20 cellular contexts compared by ENCODE assay signal in genomic region chr9:121963542-121963995, GRCh38.
A peak's percentile ranks its signal among the peaks of the same experiment; 100 is the strongest.
DNase-seq lines count a peak whose midpoint lies in the region; FAIRE-seq and TF ChIP-seq lines count a peak whose summit lies in the region.
"Had no signal": no experiment of that assay in that cellular context is flagged by ENCODE, and none has a peak within 500 bp of the region (broad histone marks: within the 10 kb centered on the region; RNA-seq: fewer than 3 reads in every experiment).

No MANE protein-coding gene starts in this region.

- H2AFZ ChIP-seq in PC-9 = peak overlapping the region; percentile 61; the same call in 1 of the 2 replicates
- no peak overlapping the region for H2AFZ ChIP-seq in trophoblast cell (ENCODE audit: insufficient read depth, low read length, poor library complexity)

- H3K36me3 ChIP-seq in PC-9 (ENCODE audit: low read depth) = no peaks in the 10 kb centered on the region
- H3K36me3 ChIP-seq in trophoblast cell (ENCODE audit: control insufficient read depth in 1 of 2, insufficient read depth in 2 of 2, low read length in 2 of 2) = no peaks in the 10 kb centered on the region
- H3K36me3 ChIP-seq in tibial artery = peaks cover 0 to 7% (median 0%) of the 10 kb centered on the region in 3 donors
- H3K36me3 ChIP-seq: BLaER1 treated with 17β-estradiol and CSF1 and Interleukin-3, amounts not matched to agents 10 nM and 100 nM; gastrocnemius medialis; neutrophil; vagina had no signal

- no peak for TF ChIP-seq POLR2A in H54 (IDR thresholded peaks at IDR 0.05; ENCODE audit: low read depth, low read length)

- H3K4me2 ChIP-seq in PC-9 (peak overlapping the region; percentile 77), trophoblast cell (ENCODE audit: low read length) (no peak overlapping the region)
- H3K4me2 ChIP-seq: BLaER1 treated with 17β-estradiol and CSF1 and Interleukin-3, amounts not matched to agents 10 nM and 100 nM had no signal

- H3K27ac ChIP-seq in PC-9 = peak overlapping the region; percentile 92
- H3K27ac ChIP-seq in trophoblast cell (ENCODE audit: low read depth, low read length) = no peak overlapping the region
- H3K27ac ChIP-seq in tibial artery = no peak overlapping the region
- H3K27ac ChIP-seq: BLaER1 treated with 17β-estradiol and CSF1 and Interleukin-3, amounts not matched to agents 10 nM and 100 nM; gastrocnemius medialis; neutrophil; skin epidermis; vagina had no signal

- POLR2A ChIA-PET in PC-9 (lab: Charles Lee; ENCODE audit: unreplicated experiment) = interaction anchor here (0.5 to 0.6 kb wide), 2 partner anchors 58 to 365 kb away, joined by 3 to 5 read pairs; no protein-coding TSS in a partner anchor

- H3K14ac ChIP-seq in trophoblast cell (ENCODE audit: low read length) = no peak overlapping the region

- H3K4me1 ChIP-seq in PC-9 (replicated peaks; ENCODE audit: insufficient read depth) = peaks cover 30% of the 10 kb centered on the region
- H3K4me1 ChIP-seq in trophoblast cell (ENCODE audit: control insufficient read depth in 1 of 2, insufficient read depth in 2 of 2, low read length in 2 of 2) = peaks cover 0 to 2% of the 10 kb centered on the region in 2 experiments
- no peaks in the 10 kb centered on the region for H3K4me1 ChIP-seq in tibial artery
- H3K4me1 ChIP-seq: gastrocnemius medialis, vagina had no signal

- H3K79me2 ChIP-seq in PC-9 (ENCODE audit: low read depth) (no peaks in the 10 kb centered on the region), trophoblast cell (ENCODE audit: control insufficient read depth, insufficient read depth, low read length, poor library complexity) (no peaks in the 10 kb centered on the region)

- no peak overlapping the region for H2BK5ac ChIP-seq in trophoblast cell (ENCODE audit: low read depth, low read length, poor library complexity)

- no peak overlapping the region for H3K23ac ChIP-seq in trophoblast cell (ENCODE audit: low read length)

- no peaks in the 10 kb centered on the region for H3K27me3 ChIP-seq in PC-9 (ENCODE audit: insufficient read depth, low read depth)
- no peaks in the 10 kb centered on the region for H3K27me3 ChIP-seq in trophoblast cell (ENCODE audit: insufficient read depth, low read length)
- H3K27me3 ChIP-seq in tibial artery = no peaks in the 10 kb centered on the region
- H3K27me3 ChIP-seq: BLaER1 treated with 17β-estradiol and CSF1 and Interleukin-3, amounts not matched to agents 10 nM and 100 nM; gastrocnemius medialis; vagina had no signal

- WGBS in trophoblast cell (ENCODE audit: extremely low coverage, insufficient coverage, insufficient read length) = no CpG with 5 or more reads among the region's 7 CpGs

- no peaks in the 10 kb centered on the region for H3K79me1 ChIP-seq in trophoblast cell (ENCODE audit: low read length)

- no peaks in the 10 kb centered on the region for H3K9me2 ChIP-seq in PC-9 (ENCODE audit: insufficient read depth)

- DNase-seq in H54 (ENCODE audit: insufficient read length, low spot score) = no peak
- peak; percentile 48 to 93 for DNase-seq in PC-9
- DNase-seq in dermis blood vessel endothelial cell = peak; percentile 62
- DNase-seq in trophoblast cell = peak; percentile 22 to 29
- DNase-seq in stimulated activated CD4-positive, alpha-beta T cell treated with anti-CD3 and anti-CD28 coated beads, Interleukin-4, amount 100 ng/mL, for 4 hours = no peak
- no peak for DNase-seq in medulla oblongata (ENCODE audit: extremely low spot score)
- DNase-seq in tibial artery = no peak
- DNase-seq in stimulated activated CD4-positive, alpha-beta T cell treated with anti-CD3 and anti-CD28 coated beads, Interleukin-12 subunit alpha, Interleukin-12 subunit beta, amount 100 ng/mL, for 4 hours = no peak
- DNase-seq: effector CD4-positive, alpha-beta T cell; gastrocnemius medialis; H7; NCI-H1417 treated with DMSO at 0.1 percent for 48 hours; NCI-H524; RPMI8226; stimulated activated naive CD8-positive, alpha-beta T cell treated with anti-CD3 and anti-CD28 coated beads, Interleukin-15, amount 100 ng/mL, for 72 hours; T-helper 17 cell had no signal

- H3K9ac ChIP-seq in trophoblast cell (ENCODE audit: low read length) = no peak overlapping the region
- H3K9ac ChIP-seq: BLaER1 treated with 17β-estradiol and CSF1 and Interleukin-3, amounts not matched to agents 10 nM and 100 nM had no signal

- H2AK5ac ChIP-seq in trophoblast cell (ENCODE audit: low read length) = no peak overlapping the region

- H2BK120ac ChIP-seq in trophoblast cell (ENCODE audit: insufficient read depth, low read length, poor library complexity) = no peak overlapping the region

- H3K9me3 ChIP-seq in PC-9 (ENCODE audit: insufficient read depth, low read depth) (no peaks in the 10 kb centered on the region), trophoblast cell (ENCODE audit: insufficient read depth, low read depth, low read length) (peaks cover 3% of the 10 kb centered on the region), tibial artery (no peaks in the 10 kb centered on the region)
- H3K9me3 ChIP-seq: gastrocnemius medialis, neutrophil, vagina had no signal

- H4K20me1 ChIP-seq in PC-9 (ENCODE audit: insufficient read depth) = no peaks in the 10 kb centered on the region
- H4K20me1 ChIP-seq: BLaER1 treated with 17β-estradiol and CSF1 and Interleukin-3, amounts not matched to agents 10 nM and 100 nM had no signal

- intact Hi-C loops in PC-9 (cut with micrococcal nuclease; ENCODE audit: unreplicated experiment) = no loop called here
- intact Hi-C loops in tibial artery (cut with DNase I; ENCODE audit: low total_unique reads) = no loop called here

- H4K91ac ChIP-seq in trophoblast cell (ENCODE audit: low read depth, low read length) = no peak overlapping the region

- TF ChIP-seq CTCF in PC-9 (conservative IDR thresholded peaks at IDR 0.05) (no peak), tibial artery (IDR thresholded peaks at IDR 0.05) (no peak)

- no TSS peak for BruUV-seq in PC-9 (replicated peaks; lab: Mats Ljungman, UMichigan)

- no peak overlapping the region for H4K8ac ChIP-seq in trophoblast cell (ENCODE audit: low read depth, low read length)

- peak; percentile 94 for FAIRE-seq in H54 (lab: Jason Lieb, UNC)

- no peak overlapping the region for H3K4ac ChIP-seq in trophoblast cell (ENCODE audit: low read depth, low read length)

- peaks cover 21% of the 10 kb centered on the region; the same call in 1 of the 2 replicates for H3F3A ChIP-seq in PC-9 (ENCODE audit: insufficient read depth, low read depth)

- H3K4me3 ChIP-seq in PC-9 (peak overlapping the region; percentile 46), trophoblast cell (ENCODE audit: low read depth, low read length) (no peak overlapping the region), tibial artery (no peak overlapping the region)
- H3K4me3 ChIP-seq: BLaER1 treated with 17β-estradiol and CSF1 and Interleukin-3, amounts not matched to agents 10 nM and 100 nM; gastrocnemius medialis; skin epidermis; vagina had no signal

- H2BK12ac ChIP-seq in trophoblast cell (ENCODE audit: low read length) = no peak overlapping the region

- CTCF ChIA-PET in PC-9 (lab: Charles Lee) = interaction anchor here (0.6 to 0.7 kb wide), 2 partner anchors 160 to 412 kb away, joined by 4 read pairs; no protein-coding TSS in a partner anchor

- no peak overlapping the region for H3K18ac ChIP-seq in trophoblast cell (ENCODE audit: low read length)

- H4K12ac ChIP-seq in trophoblast cell (ENCODE audit: low read depth, low read length) = no peak overlapping the region

Comparison
In these comparisons a context has a peak if more than half of its experiments do, and no peak if none do; other contexts are left out.
1. DNase-seq: peak in PC-9 (2 of 2), dermis blood vessel endothelial cell (single experiment) and trophoblast cell (2 of 2); none in H54 (single experiment), stimulated activated CD4-positive, alpha-beta T cell treated with anti-CD3 and anti-CD28 coated beads, Interleukin-4, amount 100 ng/mL, for 4 hours (0 of 2), medulla oblongata (single experiment), tibial artery (0 of 2) and stimulated activated CD4-positive, alpha-beta T cell treated with anti-CD3 and anti-CD28 coated beads, Interleukin-12 subunit alpha, Interleukin-12 subunit beta, amount 100 ng/mL, for 4 hours (single experiment).